ENCODE assay signal across 11 cellular contexts in the genomic region with DNA sequence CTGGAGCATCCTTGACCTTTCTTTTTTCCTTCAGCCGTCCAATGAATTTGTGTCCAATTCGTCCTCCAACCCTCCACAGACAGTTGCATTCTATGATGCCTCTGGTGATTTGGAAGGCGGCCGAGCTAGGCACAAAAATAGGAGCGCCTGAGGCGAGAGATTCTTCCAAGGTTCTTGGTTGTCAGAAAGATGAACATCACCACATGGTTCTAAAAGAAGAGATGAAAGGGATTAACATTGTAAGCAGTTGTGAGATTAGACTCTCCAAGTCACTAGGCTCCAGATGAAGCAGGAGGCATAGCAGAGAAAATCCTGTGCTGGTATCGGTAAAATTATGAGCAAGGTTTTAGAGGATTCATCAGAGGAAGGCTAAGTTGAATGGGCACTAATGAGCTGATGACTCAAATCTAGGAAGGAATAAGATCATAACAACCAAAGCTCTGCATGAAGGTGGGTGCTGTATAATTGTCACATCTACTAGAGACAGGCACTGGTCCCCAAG.
A peak's percentile ranks its signal among the peaks of the same experiment; 100 is the strongest.
DNase-seq lines count a peak whose midpoint lies in the region; ATAC-seq, FAIRE-seq and TF ChIP-seq lines count a peak whose summit lies in the region.
"Had no signal": no experiment of that assay in that cellular context is flagged by ENCODE, and none has a peak within 500 bp of the region (broad histone marks: within the 10 kb centered on the region; RNA-seq: fewer than 3 reads in every experiment).

No MANE protein-coding gene starts in this region.

- 95% methylated on average over 7 of the region's 7 CpGs for WGBS in SK-N-SH (ENCODE audit: low lambda C conversion rate)
- 71 to 87% methylated on average over 7 of the region's 7 CpGs for WGBS in lung, 2 donors

- no peak overlapping the region for H3K4me2 ChIP-seq in SK-N-SH
- no peak overlapping the region for H3K4me2 ChIP-seq in astrocyte (ENCODE audit: low read length)

- H4K20me1 ChIP-seq in SK-N-SH (ENCODE audit: insufficient read depth) (no peaks in the 10 kb centered on the region), astrocyte (ENCODE audit: insufficient read depth, low read length) (no peaks in the 10 kb centered on the region)

- H3K27me3 ChIP-seq in SK-N-SH (ENCODE audit: insufficient read depth) (no peaks in the 10 kb centered on the region), astrocyte (ENCODE audit: insufficient read depth, low read length) (no peaks in the 10 kb centered on the region), lung (ENCODE audit: control insufficient read depth, insufficient read depth) (no peaks in the 10 kb centered on the region)

- ATAC-seq in SK-N-SH treated with all-trans-retinoic acid at 6 μM for 48 hours (no peak), lung (ENCODE audit: insufficient read depth, low FRiP score) (no peak)
- peak; percentile 62 for ATAC-seq in stimulated activated naive CD8-positive, alpha-beta T cell treated with anti-CD3 and anti-CD28 coated beads, Interleukin-15, amount 100 ng/mL, for 72 hours

- FAIRE-seq in astrocyte (lab: Jason Lieb, UNC) = no peak

- no peak overlapping the region for H3K4me3 Mint-ChIP-seq in astrocyte (ENCODE audit: unreplicated experiment)
- H3K4me3 Mint-ChIP-seq in stimulated activated naive CD8-positive, alpha-beta T cell treated with anti-CD3 and anti-CD28 coated beads, Interleukin-15, amount 100 ng/mL, for 72 hours = peak overlapping the region; percentile 1 to 56

- no peaks in the 10 kb centered on the region for H3K27me3 Mint-ChIP-seq in astrocyte (ENCODE audit: low read depth, unreplicated experiment)
- no peaks in the 10 kb centered on the region for H3K27me3 Mint-ChIP-seq in stimulated activated naive CD8-positive, alpha-beta T cell treated with anti-CD3 and anti-CD28 coated beads, Interleukin-15, amount 100 ng/mL, for 72 hours

- no peak overlapping the region; a peak in 1 of 4 replicates for H3K27ac ChIP-seq in SK-N-SH (ENCODE audit: low read depth in 2 of 2, low read length in 1 of 2)
- peak overlapping the region; percentile 78 for H3K27ac ChIP-seq in astrocyte (ENCODE audit: low read depth, low read length)
- peak overlapping the region in 1 of 2 donors; percentile 76 for H3K27ac ChIP-seq in lung (ENCODE audit: low read depth in 1 of 2, low read length in 1 of 2)
- H3K27ac ChIP-seq: 22Rv1 had no signal

- H3K36me3 Mint-ChIP-seq in astrocyte (ENCODE audit: low read depth, unreplicated experiment) = no peaks in the 10 kb centered on the region

- H3K9me3 Mint-ChIP-seq in astrocyte (ENCODE audit: unreplicated experiment) = no peaks in the 10 kb centered on the region
- no peaks in the 10 kb centered on the region for H3K9me3 Mint-ChIP-seq in stimulated activated naive CD8-positive, alpha-beta T cell treated with anti-CD3 and anti-CD28 coated beads, Interleukin-15, amount 100 ng/mL, for 72 hours

- H3K9ac ChIP-seq in SK-N-SH (no peak overlapping the region), astrocyte (ENCODE audit: low read length) (no peak overlapping the region)

- no peak for DNase-seq in SK-N-SH
- DNase-seq in astrocyte (ENCODE audit: low read depth) = no peak
- peak; percentile 37 for DNase-seq in lung (ENCODE audit: low spot score)
- DNase-seq in stimulated activated naive CD8-positive, alpha-beta T cell treated with anti-CD3 and anti-CD28 coated beads, Interleukin-15, amount 100 ng/mL, for 72 hours = peak in 1 of 2 donors; percentile 15
- DNase-seq in NCI-H345 treated with DMSO at 0.1 percent for 48 hours (lab: John Stamatoyannopoulos, UW; ENCODE audit: unreplicated experiment) = no peak
- no peak for DNase-seq in effector CD4-positive, alpha-beta T cell
- DNase-seq in NOMO-1 (lab: John Stamatoyannopoulos, UW; ENCODE audit: unreplicated experiment in 2 of 2) = no peak
- DNase-seq: activated effector memory CD4-positive, alpha-beta T cell treated with Interleukin-2 at 50 U/mL for 16 hours; mesendoderm had no signal

- H2AFZ ChIP-seq in SK-N-SH (ENCODE audit: low read depth) (0 out of 2 replicates have a peak overlapping the region, but pooled peaks have one; percentile 62), astrocyte (ENCODE audit: low read depth, low read length) (no peak overlapping the region)

- H3K4me1 Mint-ChIP-seq in astrocyte (ENCODE audit: low read depth, unreplicated experiment) = peaks cover 47% of the 10 kb centered on the region
- peaks cover 50% of the 10 kb centered on the region for H3K4me1 Mint-ChIP-seq in stimulated activated naive CD8-positive, alpha-beta T cell treated with anti-CD3 and anti-CD28 coated beads, Interleukin-15, amount 100 ng/mL, for 72 hours

- H3K9me2 ChIP-seq in SK-N-SH = no peaks in the 10 kb centered on the region

- H3K27ac Mint-ChIP-seq in astrocyte (ENCODE audit: unreplicated experiment) = peak overlapping the region; percentile 92
- H3K27ac Mint-ChIP-seq in stimulated activated naive CD8-positive, alpha-beta T cell treated with anti-CD3 and anti-CD28 coated beads, Interleukin-15, amount 100 ng/mL, for 72 hours = peak overlapping the region; percentile 41 to 48

- no peaks in the 10 kb centered on the region for H3K9me3 ChIP-seq in SK-N-SH
- no peaks in the 10 kb centered on the region for H3K9me3 ChIP-seq in astrocyte (ENCODE audit: insufficient read depth, low read depth, low read length)
- H3K9me3 ChIP-seq in lung (ENCODE audit: control insufficient read depth in 2 of 2, insufficient read depth in 1 of 2, low read length in 1 of 2) = no peaks in the 10 kb centered on the region

- H3K79me2 ChIP-seq in SK-N-SH (ENCODE audit: insufficient read depth) (no peaks in the 10 kb centered on the region), astrocyte (ENCODE audit: insufficient read depth, low read length) (no peaks in the 10 kb centered on the region)

- H3K36me3 ChIP-seq in SK-N-SH (replicated peaks in 1 of 2; ENCODE audit: control insufficient read depth in 1 of 2, insufficient read depth in 2 of 2, low read length in 1 of 2) = no peaks in the 10 kb centered on the region
- no peaks in the 10 kb centered on the region for H3K36me3 ChIP-seq in astrocyte (ENCODE audit: insufficient read depth, low read length)
- no peaks in the 10 kb centered on the region for H3K36me3 ChIP-seq in lung (ENCODE audit: control insufficient read depth in 2 of 2, insufficient read depth in 2 of 2, low read length in 2 of 2)

- TF ChIP-seq CTCF in SK-N-SH (IDR thresholded peaks at IDR 0.05) (no peak), astrocyte (IDR thresholded peaks at IDR 0.05; ENCODE audit: insufficient read depth, low read depth, low read length) (no peak), lung (IDR thresholded peaks at IDR 0.05; ENCODE audit: control extremely low read depth, extremely low read depth) (no peak)

- no peak for TF ChIP-seq RAD21 in SK-N-SH (IDR thresholded peaks at IDR 0.05; ENCODE audit: low read length)

- no peak for TF ChIP-seq EP300 in SK-N-SH (IDR thresholded peaks at IDR 0.05; ENCODE audit: borderline replicate concordance in 1 of 2, low read depth in 1 of 2, low read length in 1 of 2)

- H3F3A ChIP-seq in SK-N-SH (replicated peaks; ENCODE audit: insufficient read depth) = no peaks in the 10 kb centered on the region

- H3K4me3 ChIP-seq in SK-N-SH (ENCODE audit: low read depth in 2 of 2, low read length in 1 of 2) (no peak overlapping the region), astrocyte (ENCODE audit: insufficient read depth, low read depth, low read length) (no peak overlapping the region), lung (no peak overlapping the region)

- H3K4me1 ChIP-seq in SK-N-SH (ENCODE audit: control insufficient read depth in 1 of 2, insufficient read depth in 2 of 2, low read depth in 1 of 2, low read length in 1 of 2) (peaks cover 17 to 32% of the 10 kb centered on the region in 2 experiments), astrocyte (ENCODE audit: insufficient read depth, low read length) (peaks cover 40% of the 10 kb centered on the region), lung (ENCODE audit: control insufficient read depth in 2 of 2, insufficient read depth in 2 of 2, low read length in 2 of 2) (peaks cover 13 to 51% of the 10 kb centered on the region in 2 donors)

- CTCF ChIA-PET in SK-N-SH (lab: Yijun Ruan, JAX) = interaction anchor here (1.0 to 1.4 kb wide), 5 partner anchors 12 to 218 kb away, joined by 3 to 4 read pairs (median 3); no protein-coding TSS in a partner anchor

- POLR2A ChIA-PET in SK-N-SH (lab: Yijun Ruan, JAX) = no interaction called here

TF ChIP-seq in SK-N-SH, 30 proteins besides CTCF, POLR2A, EP300 and RAD21 (continues in another document):
- TF ChIP-seq JUND (IDR thresholded peaks at IDR 0.05) = no peak

TF ChIP-seq in SK-N-SH treated with all-trans-retinoic acid at 6 μM for 48 hours, 23 proteins besides CTCF, POLR2A, EP300 and RAD21 (continues in another document):
- TF ChIP-seq BACH2 (CRISPR knock-in tag; IDR thresholded peaks at IDR 0.05; ENCODE audit: borderline replicate concordance) = no peak
- TF ChIP-seq, protein P1, sequence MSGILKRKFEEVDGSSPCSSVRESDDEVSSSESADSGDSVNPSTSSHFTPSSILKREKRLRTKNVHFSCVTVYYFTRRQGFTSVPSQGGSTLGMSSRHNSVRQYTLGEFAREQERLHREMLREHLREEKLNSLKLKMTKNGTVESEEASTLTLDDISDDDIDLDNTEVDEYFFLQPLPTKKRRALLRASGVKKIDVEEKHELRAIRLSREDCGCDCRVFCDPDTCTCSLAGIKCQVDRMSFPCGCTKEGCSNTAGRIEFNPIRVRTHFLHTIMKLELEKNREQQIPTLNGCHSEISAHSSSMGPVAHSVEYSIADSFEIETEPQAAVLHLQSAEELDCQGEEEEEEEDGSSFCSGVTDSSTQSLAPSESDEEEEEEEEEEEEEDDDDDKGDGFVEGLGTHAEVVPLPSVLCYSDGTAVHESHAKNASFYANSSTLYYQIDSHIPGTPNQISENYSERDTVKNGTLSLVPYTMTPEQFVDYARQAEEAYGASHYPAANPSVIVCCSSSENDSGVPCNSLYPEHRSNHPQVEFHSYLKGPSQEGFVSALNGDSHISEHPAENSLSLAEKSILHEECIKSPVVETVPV (CRISPR knock-in tag; IDR thresholded peaks at IDR 0.05) = no peak
- no peak for TF ChIP-seq GLIS3 (CRISPR knock-in tag; IDR thresholded peaks at IDR 0.05)
